In the genomic region with DNA sequence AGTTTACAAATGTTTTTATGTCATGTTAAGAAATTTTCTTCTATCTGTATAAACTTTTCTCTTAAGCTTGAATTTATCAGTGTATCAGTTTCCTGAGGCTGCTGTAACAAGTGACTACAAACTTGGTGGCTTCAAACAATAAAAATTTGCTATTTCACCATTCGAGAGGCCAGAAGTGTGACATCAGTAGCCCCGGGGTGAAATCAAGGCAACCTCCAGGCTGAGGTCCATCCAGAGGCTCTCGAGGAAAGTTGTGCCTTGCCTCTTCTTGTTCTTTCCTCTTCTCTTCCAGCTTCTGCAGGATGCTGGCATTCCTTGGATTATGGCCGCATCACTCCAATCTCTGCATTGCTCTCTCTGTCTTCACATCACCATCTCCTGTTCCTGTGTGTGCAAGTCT, we compare ENCODE assay signal across 28 cellular contexts.
"Had no signal": no experiment of that assay in that cellular context is flagged by ENCODE, and none has a peak within 500 bp of the region (broad histone marks: within the 10 kb centered on the region; RNA-seq: fewer than 3 reads in every experiment).

No MANE protein-coding gene starts in this region.

- H3K4me3 ChIP-seq: colonic mucosa, coronary artery, dorsolateral prefrontal cortex, esophagus muscularis mucosa, esophagus squamous epithelium, gastrocnemius medialis, gastroesophageal sphincter, heart left ventricle, heart right ventricle had no signal

- H3K27ac ChIP-seq: colonic mucosa, coronary artery, dorsolateral prefrontal cortex, epithelial cell of prostate, esophagus muscularis mucosa, esophagus squamous epithelium, foreskin keratinocyte, gastrocnemius medialis, gastroesophageal sphincter, heart left ventricle, heart right ventricle had no signal

- H3K36me3 ChIP-seq: colonic mucosa, esophagus muscularis mucosa, esophagus squamous epithelium, gastrocnemius medialis, gastroesophageal sphincter, heart left ventricle, heart right ventricle had no signal

- ATAC-seq: effector memory CD8-positive, alpha-beta T cell; esophagus mucosa; foreskin keratinocyte; gastrocnemius medialis; gastroesophageal sphincter; heart left ventricle; heart right ventricle had no signal

- DNase-seq: colonic mucosa; cortex of kidney; dermis blood vessel endothelial cell; dorsolateral prefrontal cortex; effector CD4-positive, alpha-beta T cell; effector CD8-positive, alpha-beta T cell; effector memory CD4-positive, alpha-beta T cell; effector memory CD8-positive, alpha-beta T cell; endodermal cell; erythroblast; esophagus squamous epithelium; foreskin fibroblast; foreskin keratinocyte; foreskin melanocyte; gastrocnemius medialis; glutamatergic neuron; head of caudate nucleus; heart left ventricle; heart right ventricle had no signal

- H3K27me3 ChIP-seq: colonic mucosa, gastroesophageal sphincter had no signal

- H3K9me3 ChIP-seq: colonic mucosa, esophagus muscularis mucosa, esophagus squamous epithelium, gastrocnemius medialis, gastroesophageal sphincter, heart right ventricle had no signal

- H3K4me1 ChIP-seq: colonic mucosa, esophagus squamous epithelium, foreskin keratinocyte, gastrocnemius medialis, gastroesophageal sphincter, heart left ventricle had no signal

- FAIRE-seq: colon, endometrium, endothelial cell of umbilical vein, frontal cortex had no signal
